Comparison of ENCODE assay signal across 13 cellular contexts in genomic region chr9:37029776-37030590, GRCh38. TPM values are rescaled to one million over a fixed set of nuclear protein-coding genes. Genes with fewer than 3 reads are reported as not detected.
DNase-seq lines count a peak whose midpoint lies in the region; ATAC-seq and TF ChIP-seq lines count a peak whose summit lies in the region.
"Had no signal": no experiment of that assay in that cellular context is flagged by ENCODE, and none has a peak within 500 bp of the region (broad histone marks: within the 10 kb centered on the region; RNA-seq: fewer than 3 reads in every experiment).

No MANE protein-coding gene starts in this region.

- H3K4me3 Mint-ChIP-seq in CD8-positive, alpha-beta memory T cell = peak overlapping the region; percentile 10 to 59 (median 29)
- H3K4me3 Mint-ChIP-seq in activated T-cell treated with anti-CD3 and anti-CD28 coated beads, Interleukin-2, amount 50 U/mL, for 24 hours = peak overlapping the region; percentile 41
- H3K4me3 Mint-ChIP-seq: nephron had no signal

- ATAC-seq in HG02610 (IDR thresholded peaks at IDR 0.05; ENCODE audit: unreplicated experiment) = no peak

- H3K4me1 ChIP-seq in CD8-positive, alpha-beta memory T cell (ENCODE audit: insufficient read depth, low read length) = peaks cover 63% of the 10 kb centered on the region
- peaks cover 30% of the 10 kb centered on the region for H3K4me1 ChIP-seq in mesodermal cell (ENCODE audit: control insufficient read depth, insufficient read depth, low read length, poor library complexity, severe bottlenecking)
- H3K4me1 ChIP-seq in transverse colon = peaks cover 22 to 56% (median 44%) of the 10 kb centered on the region in 4 donors

- H3K27me3 ChIP-seq in CD8-positive, alpha-beta memory T cell (ENCODE audit: insufficient read depth, low read length, poor library complexity, severe bottlenecking) = peaks cover 84% of the 10 kb centered on the region
- peaks cover 100% of the 10 kb centered on the region for H3K27me3 ChIP-seq in transverse colon

- no peak for TF ChIP-seq EP300 in transverse colon (IDR thresholded peaks at IDR 0.05; ENCODE audit: low read depth)

- no peak for DNase-seq in CD8-positive, alpha-beta memory T cell
- DNase-seq in GM20000 (ENCODE audit: low spot score) = peak; percentile 51
- no peak for DNase-seq in activated T-cell treated with anti-CD3 and anti-CD28 coated beads, Interleukin-2, amount 50 U/mL, for 24 hours
- no peak for DNase-seq in NCI-H1417 treated with DMSO at 0.1 percent for 48 hours (lab: John Stamatoyannopoulos, UW)
- no peak for DNase-seq in putamen (ENCODE audit: low spot score)
- DNase-seq in transverse colon = no peak
- DNase-seq: cortex of kidney, SW 1271 had no signal

- POLR2A ChIA-PET in CD8-positive, alpha-beta memory T cell (lab: Charles Lee) = no interaction called here

- intact Hi-C loops in transverse colon (cut with DNase I; ENCODE audit: low total_unique reads) = no loop called here

- CTCF ChIA-PET in CD8-positive, alpha-beta memory T cell (lab: Charles Lee) = no interaction called here

- H3K9me3 ChIP-seq in CD8-positive, alpha-beta memory T cell (ENCODE audit: low read length) = no peaks in the 10 kb centered on the region
- H3K9me3 ChIP-seq in mesodermal cell (ENCODE audit: control insufficient read depth, low read length) (no peaks in the 10 kb centered on the region), transverse colon (no peaks in the 10 kb centered on the region)

- no peak for TF ChIP-seq POLR2A in transverse colon (IDR thresholded peaks at IDR 0.05)

- H3K27ac ChIP-seq in CD8-positive, alpha-beta memory T cell (ENCODE audit: low read depth, low read length) = no peak overlapping the region
- H3K27ac ChIP-seq in mesodermal cell (ENCODE audit: low read depth, low read length, severe bottlenecking) (no peak overlapping the region), transverse colon (no peak overlapping the region)

- WGBS in mesodermal cell (ENCODE audit: insufficient coverage in 2 of 2), 2 experiments = 3 to 4% methylated on average over 28 to 49 of the region's 51 CpGs
- 0 to 7% methylated on average over 2 to 45 of the region's 51 CpGs for WGBS in transverse colon (ENCODE audit: low coverage in 1 of 2), 2 donors

- no peak overlapping the region for H3K4me3 ChIP-seq in CD8-positive, alpha-beta memory T cell (ENCODE audit: low read length)
- H3K4me3 ChIP-seq in mesodermal cell (ENCODE audit: extremely low read depth, insufficient read depth, low read length, poor library complexity, severe bottlenecking) (peak overlapping the region; percentile 18), transverse colon (no peak overlapping the region)

- no peaks in the 10 kb centered on the region for H3K36me3 ChIP-seq in CD8-positive, alpha-beta memory T cell (ENCODE audit: insufficient read depth, low read length)
- H3K36me3 ChIP-seq in mesodermal cell (ENCODE audit: control insufficient read depth, insufficient read depth, low read length) = no peaks in the 10 kb centered on the region
- H3K36me3 ChIP-seq in transverse colon = no peaks in the 10 kb centered on the region

- H3K4me1 Mint-ChIP-seq in CD8-positive, alpha-beta memory T cell = peaks cover 35 to 68% (median 45%) of the 10 kb centered on the region in 3 donors
- H3K4me1 Mint-ChIP-seq in activated T-cell treated with anti-CD3 and anti-CD28 coated beads, Interleukin-2, amount 50 U/mL, for 24 hours (ENCODE audit: low read depth) = peaks cover 52% of the 10 kb centered on the region

- no peaks in the 10 kb centered on the region for H3K36me3 Mint-ChIP-seq in CD8-positive, alpha-beta memory T cell
- no peaks in the 10 kb centered on the region for H3K36me3 Mint-ChIP-seq in activated T-cell treated with anti-CD3 and anti-CD28 coated beads, Interleukin-2, amount 50 U/mL, for 24 hours (ENCODE audit: low read depth)

- TF ChIP-seq CTCF in GM20000 (IDR thresholded peaks at IDR 0.05; ENCODE audit: extremely low read depth, missing control alignments) (no peak), transverse colon (IDR thresholded peaks at IDR 0.05) (no peak)

- peak overlapping the region in 1 of 8 donors; percentile 24 for H3K27ac Mint-ChIP-seq in CD8-positive, alpha-beta memory T cell
- H3K27ac Mint-ChIP-seq in activated T-cell treated with anti-CD3 and anti-CD28 coated beads, Interleukin-2, amount 50 U/mL, for 24 hours = no peak overlapping the region
- H3K27ac Mint-ChIP-seq: nephron had no signal

- in situ Hi-C loops in transverse colon (cut with MboI; ENCODE audit: low pct_ligation_motif_present in 1 of 4, low pct_unique_long_range_greater_than_20kb in 1 of 4, low sequenced_read_pairs in 3 of 4) = no loop called here

- peaks cover 0 to 3% (median 1%) of the 10 kb centered on the region in 5 donors for H3K9me3 Mint-ChIP-seq in CD8-positive, alpha-beta memory T cell
- H3K9me3 Mint-ChIP-seq in activated T-cell treated with anti-CD3 and anti-CD28 coated beads, Interleukin-2, amount 50 U/mL, for 24 hours = no peaks in the 10 kb centered on the region

- peaks cover 78 to 90% of the 10 kb centered on the region in 2 donors for H3K27me3 Mint-ChIP-seq in CD8-positive, alpha-beta memory T cell
- H3K27me3 Mint-ChIP-seq in activated T-cell treated with anti-CD3 and anti-CD28 coated beads, Interleukin-2, amount 50 U/mL, for 24 hours = peaks cover 96% of the 10 kb centered on the region

RNA-seq across cellular contexts. Expression of gene PAX5, which starts 4.1 kb away (rescaled TPM):
- total RNA-seq in CD8-positive, alpha-beta memory T cell = under 1 TPM; 0.18 to 0.29 TPM
- polyA plus RNA-seq in CD8-positive, alpha-beta memory T cell = not detected
- 0.33 TPM for polyA plus RNA-seq in mesodermal cell (2013, experiment 1 of 2)
- 0.20 TPM for polyA plus RNA-seq in mesodermal cell (2013, experiment 2 of 2)
- total RNA-seq in transverse colon = 1 to 10 TPM in 2 of 4 donors, not detected in 2; 2.4 to 3.7 TPM
- total RNA-seq: glomerular endothelial cell, LHCN-M2 had no signal
